Comparison of ENCODE assay signal across 1 cellular context in the genomic region with DNA sequence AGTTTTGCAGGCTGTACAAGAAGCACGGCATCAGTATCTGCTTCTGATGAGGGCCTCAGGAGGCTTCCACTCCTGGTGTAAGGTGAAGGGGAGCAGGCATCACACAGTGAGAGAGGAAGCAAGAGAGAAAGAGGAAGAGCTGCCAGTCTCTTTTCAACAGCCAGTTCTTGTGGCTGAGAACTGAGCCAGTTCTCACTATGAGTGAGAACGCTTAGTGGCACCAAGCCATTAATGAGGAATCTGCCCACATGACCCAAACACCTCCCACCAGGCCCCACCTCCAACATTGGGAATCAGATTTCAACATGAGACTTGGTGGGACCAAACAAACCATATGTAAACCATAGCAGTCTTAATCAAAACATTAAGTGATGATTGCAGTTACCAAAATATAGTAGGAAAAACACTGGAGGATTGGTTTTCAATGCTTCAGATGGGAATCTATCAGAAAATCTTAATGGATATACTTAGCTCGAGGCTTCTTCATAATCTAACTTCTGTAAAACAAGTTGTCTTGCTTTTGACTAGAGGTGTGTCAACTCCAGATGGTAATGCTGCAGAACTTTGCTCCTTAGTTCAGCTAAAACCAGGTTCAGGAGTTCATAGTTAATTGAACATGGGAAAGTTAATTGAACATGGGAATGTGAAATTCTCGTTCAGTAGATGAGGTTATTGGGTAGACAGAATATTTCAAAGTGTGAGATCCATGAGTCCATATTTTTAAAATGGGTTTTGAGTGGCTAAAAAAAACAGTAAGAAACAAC.
TF ChIP-seq lines count a peak whose summit lies in the region.

No MANE protein-coding gene starts in this region.

TF ChIP-seq in WTC11, 78 proteins besides CTCF, POLR2A, EP300 and RAD21:
- TF ChIP-seq USF2 (CRISPR knock-in tag; IDR thresholded peaks at IDR 0.05) (peak; percentile 44; the same call in 1 of the 2 replicates), SMAD3 (CRISPR knock-in tag; IDR thresholded peaks at IDR 0.05; ENCODE audit: borderline replicate concordance) (no peak)
